ENCODE assay signal across 8 cellular contexts in the genomic region with DNA sequence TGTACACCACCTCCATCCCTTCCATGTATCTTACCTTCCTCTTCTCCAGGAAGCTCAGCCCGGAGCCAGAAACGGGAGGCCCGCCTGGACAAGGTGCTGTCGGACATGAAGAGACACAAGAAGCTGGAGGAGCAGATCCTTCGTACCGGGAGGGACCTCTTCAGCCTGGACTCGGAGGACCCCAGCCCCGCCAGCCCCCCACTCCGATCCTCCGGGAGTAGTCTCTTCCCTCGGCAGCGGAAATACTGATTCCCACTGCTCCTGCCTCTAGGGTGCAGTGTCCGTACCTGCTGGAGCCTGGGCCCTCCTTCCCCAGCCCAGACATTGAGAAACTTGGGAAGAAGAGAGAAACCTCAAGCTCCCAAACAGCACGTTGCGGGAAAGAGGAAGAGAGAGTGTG. TPM values are rescaled to one million over a fixed set of nuclear protein-coding genes. Genes with fewer than 3 reads are reported as not detected.
A peak's percentile ranks its signal among the peaks of the same experiment; 100 is the strongest.
DNase-seq lines count a peak whose midpoint lies in the region; ATAC-seq, FAIRE-seq and TF ChIP-seq lines count a peak whose summit lies in the region.

No MANE protein-coding gene starts in this region.

- no peak for DNase-seq in activated CD8-positive, alpha-beta memory T cell treated with anti-CD3 and anti-CD28 coated beads, Interleukin-2, amount 10 ng/mL, durations not matched to agents 7 days and 5 days
- DNase-seq in activated CD8-positive, alpha-beta memory T cell treated with anti-CD3 and anti-CD28 coated beads, Interleukin-2, amount 50 U/mL, for 4 hours, result no peak
- no peak for DNase-seq in activated CD8-positive, alpha-beta T cell treated with anti-CD3 and anti-CD28 coated beads, Interleukin-2, amount 10 ng/mL, durations not matched to agents 7 days and 5 days
- DNase-seq in glutamatergic neuron (no peak), thoracic aorta (ENCODE audit: low spot score) (no peak), midbrain (lab: John Stamatoyannopoulos, UW) (no peak), GM19239 (ENCODE audit: insufficient read length, low spot score) (no peak), LoVo (ENCODE audit: low spot score) (no peak)

- H3K36me3 ChIP-seq in thoracic aorta, result no peaks in the 10 kb centered on the region

- H3K36me3 Mint-ChIP-seq in activated CD8-positive, alpha-beta memory T cell treated with anti-CD3 and anti-CD28 coated beads, Interleukin-2, amount 10 ng/mL, durations not matched to agents 7 days and 5 days, result peaks cover 31% of the 10 kb centered on the region
- peaks cover 47% of the 10 kb centered on the region for H3K36me3 Mint-ChIP-seq in activated CD8-positive, alpha-beta T cell treated with anti-CD3 and anti-CD28 coated beads, Interleukin-2, amount 10 ng/mL, durations not matched to agents 7 days and 5 days (ENCODE audit: low read depth)
- no peaks in the 10 kb centered on the region for H3K36me3 Mint-ChIP-seq in glutamatergic neuron (ENCODE audit: unreplicated experiment)

- H3K4me3 ChIP-seq in thoracic aorta, result no peak overlapping the region

- FAIRE-seq in GM19239 (lab: Jason Lieb, UNC), result no peak

- CTCF ChIA-PET in activated CD8-positive, alpha-beta memory T cell treated with anti-CD3 and anti-CD28 coated beads, Interleukin-2, amount 10 ng/mL, durations not matched to agents 7 days and 5 days (lab: Charles Lee), result interaction anchor here (1.0 to 16.1 kb wide), 9 partner anchors 8 to 212 kb away, joined by 4 to 192 read pairs (median 12); a partner anchor contains a TSS
- CTCF ChIA-PET in activated CD8-positive, alpha-beta T cell treated with anti-CD3 and anti-CD28 coated beads, Interleukin-2, amount 10 ng/mL, durations not matched to agents 7 days and 5 days (lab: Charles Lee), result interaction anchor here (0.7 to 8.0 kb wide), 7 partner anchors 11 to 176 kb away, joined by 3 to 106 read pairs (median 5); a partner anchor contains a TSS

- H3K4me1 Mint-ChIP-seq in activated CD8-positive, alpha-beta memory T cell treated with anti-CD3 and anti-CD28 coated beads, Interleukin-2, amount 10 ng/mL, durations not matched to agents 7 days and 5 days, result peaks cover 62% of the 10 kb centered on the region
- peaks cover 70% of the 10 kb centered on the region for H3K4me1 Mint-ChIP-seq in activated CD8-positive, alpha-beta T cell treated with anti-CD3 and anti-CD28 coated beads, Interleukin-2, amount 10 ng/mL, durations not matched to agents 7 days and 5 days (ENCODE audit: low read depth)
- peaks cover 33% of the 10 kb centered on the region for H3K4me1 Mint-ChIP-seq in glutamatergic neuron (ENCODE audit: low read depth, unreplicated experiment)

- H3K27ac Mint-ChIP-seq in activated CD8-positive, alpha-beta memory T cell treated with anti-CD3 and anti-CD28 coated beads, Interleukin-2, amount 10 ng/mL, durations not matched to agents 7 days and 5 days, result peak overlapping the region; percentile 88
- H3K27ac Mint-ChIP-seq in activated CD8-positive, alpha-beta T cell treated with anti-CD3 and anti-CD28 coated beads, Interleukin-2, amount 10 ng/mL, durations not matched to agents 7 days and 5 days, result peak overlapping the region; percentile 89
- peak overlapping the region; percentile 93 for H3K27ac Mint-ChIP-seq in glutamatergic neuron (ENCODE audit: unreplicated experiment)

- H3K27me3 Mint-ChIP-seq in activated CD8-positive, alpha-beta memory T cell treated with anti-CD3 and anti-CD28 coated beads, Interleukin-2, amount 10 ng/mL, durations not matched to agents 7 days and 5 days, result no peaks in the 10 kb centered on the region
- no peaks in the 10 kb centered on the region for H3K27me3 Mint-ChIP-seq in activated CD8-positive, alpha-beta T cell treated with anti-CD3 and anti-CD28 coated beads, Interleukin-2, amount 10 ng/mL, durations not matched to agents 7 days and 5 days (ENCODE audit: low read depth)
- peaks cover 19% of the 10 kb centered on the region for H3K27me3 Mint-ChIP-seq in glutamatergic neuron (ENCODE audit: unreplicated experiment)

- POLR2A ChIA-PET in activated CD8-positive, alpha-beta T cell treated with anti-CD3 and anti-CD28 coated beads, Interleukin-2, amount 10 ng/mL, durations not matched to agents 7 days and 5 days (lab: Charles Lee), result interaction anchor here (0.8 to 4.1 kb wide), 5 partner anchors 8 to 29 kb away, joined by 3 to 29 read pairs (median 5); a partner anchor contains a TSS

- no peaks in the 10 kb centered on the region for H3K9me3 Mint-ChIP-seq in activated CD8-positive, alpha-beta memory T cell treated with anti-CD3 and anti-CD28 coated beads, Interleukin-2, amount 10 ng/mL, durations not matched to agents 7 days and 5 days (ENCODE audit: low read depth)
- H3K9me3 Mint-ChIP-seq in activated CD8-positive, alpha-beta T cell treated with anti-CD3 and anti-CD28 coated beads, Interleukin-2, amount 10 ng/mL, durations not matched to agents 7 days and 5 days (ENCODE audit: insufficient read depth), result no peaks in the 10 kb centered on the region
- H3K9me3 Mint-ChIP-seq in glutamatergic neuron (ENCODE audit: unreplicated experiment), result peaks cover 16% of the 10 kb centered on the region

- H3K4me1 ChIP-seq in thoracic aorta (ENCODE audit: control insufficient read depth in 1 of 2, low read depth in 2 of 2), result peaks cover 46 to 74% of the 10 kb centered on the region in 2 donors

- H3K27me3 ChIP-seq in thoracic aorta (replicated peaks; ENCODE audit: insufficient read depth), result no peaks in the 10 kb centered on the region

- ATAC-seq in activated CD8-positive, alpha-beta memory T cell treated with anti-CD3 and anti-CD28 coated beads, Interleukin-2, amount 10 ng/mL, durations not matched to agents 7 days and 5 days, result no peak
- ATAC-seq in activated CD8-positive, alpha-beta T cell treated with anti-CD3 and anti-CD28 coated beads, Interleukin-2, amount 10 ng/mL, durations not matched to agents 7 days and 5 days, result no peak
- no peak for ATAC-seq in thoracic aorta (ENCODE audit: insufficient number of reproducible peaks, low FRiP score, low read depth)

- no peaks in the 10 kb centered on the region for H3K9me3 ChIP-seq in thoracic aorta

- no peak for TF ChIP-seq CTCF in glutamatergic neuron (IDR thresholded peaks at IDR 0.05; ENCODE audit: partially characterized antibody, unreplicated experiment)
- TF ChIP-seq CTCF in thoracic aorta (IDR thresholded peaks at IDR 0.05), result no peak

- H3K27ac ChIP-seq in thoracic aorta, result peak overlapping the region; percentile 88 to 95

- H3K4me3 Mint-ChIP-seq in activated CD8-positive, alpha-beta memory T cell treated with anti-CD3 and anti-CD28 coated beads, Interleukin-2, amount 10 ng/mL, durations not matched to agents 7 days and 5 days, result peak overlapping the region; percentile 91
- H3K4me3 Mint-ChIP-seq in activated CD8-positive, alpha-beta T cell treated with anti-CD3 and anti-CD28 coated beads, Interleukin-2, amount 10 ng/mL, durations not matched to agents 7 days and 5 days, result peak overlapping the region; percentile 97
- peak overlapping the region; percentile 91 for H3K4me3 Mint-ChIP-seq in glutamatergic neuron (ENCODE audit: unreplicated experiment)

RNA-seq across cellular contexts. Expression of a gene that starts 0.8 kb away (rescaled TPM):
- total RNA-seq in activated CD8-positive, alpha-beta memory T cell treated with anti-CD3 and anti-CD28 coated beads, Interleukin-2, amount 10 ng/mL, durations not matched to agents 7 days and 5 days, result 100 to 1,000 TPM; 110 to 123 TPM
- total RNA-seq in activated CD8-positive, alpha-beta T cell treated with anti-CD3 and anti-CD28 coated beads, Interleukin-2, amount 10 ng/mL, durations not matched to agents 7 days and 5 days, result 100 to 1,000 TPM; 122 to 125 TPM
- 82.7 TPM for total RNA-seq in glutamatergic neuron (ENCODE audit: unreplicated experiment)
- total RNA-seq in thoracic aorta, result 100 to 1,000 TPM; 175 to 190 TPM

RNA-seq across cellular contexts. Expression of a gene that starts 3.6 kb away (rescaled TPM):
- 10 to 100 TPM; 34.3 to 35.2 TPM for total RNA-seq in activated CD8-positive, alpha-beta memory T cell treated with anti-CD3 and anti-CD28 coated beads, Interleukin-2, amount 10 ng/mL, durations not matched to agents 7 days and 5 days
- 10 to 100 TPM; 39.1 TPM for total RNA-seq in activated CD8-positive, alpha-beta T cell treated with anti-CD3 and anti-CD28 coated beads, Interleukin-2, amount 10 ng/mL, durations not matched to agents 7 days and 5 days
- 110 TPM for total RNA-seq in glutamatergic neuron (ENCODE audit: unreplicated experiment)
- 10 to 100 TPM; 40.8 to 45.2 TPM for total RNA-seq in thoracic aorta

RNA-seq across cellular contexts. Expression of a gene that starts 7.5 kb away (rescaled TPM):
- 1 to 10 TPM in 1 of 2 experiments, under 1 TPM in 1; 0.85 to 1.1 TPM for total RNA-seq in activated CD8-positive, alpha-beta memory T cell treated with anti-CD3 and anti-CD28 coated beads, Interleukin-2, amount 10 ng/mL, durations not matched to agents 7 days and 5 days
- under 1 TPM; 0.16 to 0.83 TPM for total RNA-seq in activated CD8-positive, alpha-beta T cell treated with anti-CD3 and anti-CD28 coated beads, Interleukin-2, amount 10 ng/mL, durations not matched to agents 7 days and 5 days
- 91.0 TPM for total RNA-seq in glutamatergic neuron (ENCODE audit: unreplicated experiment)
- 10 to 100 TPM; 39.4 to 40.8 TPM for total RNA-seq in thoracic aorta

RNA-seq across cellular contexts. Expression of a gene that starts 13.2 kb away (rescaled TPM):
- total RNA-seq in activated CD8-positive, alpha-beta memory T cell treated with anti-CD3 and anti-CD28 coated beads, Interleukin-2, amount 10 ng/mL, durations not matched to agents 7 days and 5 days, result 100 to 1,000 TPM; 411 to 434 TPM
- 100 to 1,000 TPM; 455 to 494 TPM for total RNA-seq in activated CD8-positive, alpha-beta T cell treated with anti-CD3 and anti-CD28 coated beads, Interleukin-2, amount 10 ng/mL, durations not matched to agents 7 days and 5 days
- total RNA-seq in glutamatergic neuron (ENCODE audit: unreplicated experiment) (369 TPM), thoracic aorta (10 to 100 TPM; 73.0 to 99.4 TPM)

RNA-seq across cellular contexts. Expression of a gene that starts 29.0 kb away (rescaled TPM):
- total RNA-seq in activated CD8-positive, alpha-beta memory T cell treated with anti-CD3 and anti-CD28 coated beads, Interleukin-2, amount 10 ng/mL, durations not matched to agents 7 days and 5 days, result 100 to 1,000 TPM; 205 to 266 TPM
- total RNA-seq in activated CD8-positive, alpha-beta T cell treated with anti-CD3 and anti-CD28 coated beads, Interleukin-2, amount 10 ng/mL, durations not matched to agents 7 days and 5 days, result 100 to 1,000 TPM; 229 to 233 TPM
- total RNA-seq in glutamatergic neuron (ENCODE audit: unreplicated experiment) (31.9 TPM), thoracic aorta (10 to 100 TPM; 11.4 to 15.2 TPM)

Comparison
In these comparisons a context has a peak if more than half of its experiments do, and no peak if none do; other contexts are left out.
1. RNA of a gene that starts 7.5 kb away (total RNA-seq): 91.0 TPM in glutamatergic neuron (single experiment) and 39.4 to 40.8 TPM in thoracic aorta; 0.85 to 1.1 TPM in activated CD8-positive, alpha-beta memory T cell treated with anti-CD3 and anti-CD28 coated beads, Interleukin-2, amount 10 ng/mL, durations not matched to agents 7 days and 5 days and 0.16 to 0.83 TPM in activated CD8-positive, alpha-beta T cell treated with anti-CD3 and anti-CD28 coated beads, Interleukin-2, amount 10 ng/mL, durations not matched to agents 7 days and 5 days; every median in the first group is over 10 times any median in the second.
2. Peak in every context shown above with its lines, with median percentiles within 50 percentile points of each other: H3K27ac Mint-ChIP-seq and H3K4me3 Mint-ChIP-seq.